Comparison of ENCODE assay signal across 9 cellular contexts in genomic region chr6:17101422-17102257, GRCh38. TPM values are rescaled to one million over a fixed set of nuclear protein-coding genes. Genes with fewer than 3 reads are reported as not detected.
A peak's percentile ranks its signal among the peaks of the same experiment; 100 is the strongest.
DNase-seq lines count a peak whose midpoint lies in the region; ATAC-seq, FAIRE-seq and TF ChIP-seq lines count a peak whose summit lies in the region.
"Had no signal": no experiment of that assay in that cellular context is flagged by ENCODE, and none has a peak within 500 bp of the region (broad histone marks: within the 10 kb centered on the region; RNA-seq: fewer than 3 reads in every experiment).

Gene STMND1, plus strand, starts transcription at chr6:17102050. Its CDS starts 208 bp downstream, at chr6:17102258.

- H3K27ac ChIP-seq in PC-9 (no peak within 1 kb of the TSS), endothelial cell of umbilical vein (ENCODE audit: insufficient read depth, low read depth, low read length) (no peak within 1 kb of the TSS), muscle layer of duodenum (ENCODE audit: low read length) (no peak within 1 kb of the TSS)

- dilution Hi-C loops in endothelial cell of umbilical vein (cut with MboI; ENCODE audit: extremely low pct_ligation_motif_present, low sequenced_read_pairs): no loop called here

- BruUV-seq in PC-9 (replicated peaks; lab: Mats Ljungman, UMichigan) (no TSS peak), endothelial cell of umbilical vein (replicated peaks; lab: Mats Ljungman, UMichigan) (no TSS peak)

- TF ChIP-seq CTCF in PC-9 (conservative IDR thresholded peaks at IDR 0.05): no peak
- no peak for TF ChIP-seq CTCF in endothelial cell of umbilical vein (IDR thresholded peaks at IDR 0.05; ENCODE audit: extremely low read depth in 1 of 2, insufficient read depth in 1 of 2, low read depth in 1 of 2, low read length in 2 of 2)

- H3K9ac ChIP-seq in endothelial cell of umbilical vein (replicated peaks; ENCODE audit: extremely low read depth, insufficient read depth, low read length): no peak within 1 kb of the TSS

- FAIRE-seq in GM12892 (lab: Jason Lieb, UNC): no peak
- FAIRE-seq in endothelial cell of umbilical vein (lab: Jason Lieb, UNC): peak; percentile 40

- no peaks in the 10 kb centered on the region for H3F3A ChIP-seq in PC-9 (ENCODE audit: insufficient read depth, low read depth)

- H4K20me1 ChIP-seq in PC-9 (ENCODE audit: insufficient read depth): no peaks in the 10 kb centered on the region
- H4K20me1 ChIP-seq in endothelial cell of umbilical vein (replicated peaks; ENCODE audit: control insufficient read depth, extremely low read depth, insufficient read depth, low read length): no peaks in the 10 kb centered on the region

- no peaks in the 10 kb centered on the region for H3K9me1 ChIP-seq in endothelial cell of umbilical vein (replicated peaks; ENCODE audit: control insufficient read depth, extremely low read depth, insufficient read depth, low read length)

- DNase-seq in A172 (ENCODE audit: low spot score) (peak; percentile 17), GM12892 (ENCODE audit: insufficient read length) (peak; percentile 9), PC-9 (peak in 1 of 2 experiments; percentile 47), endothelial cell of umbilical vein (ENCODE audit: low read depth, low spot score) (peak; percentile 17), cerebellar cortex (ENCODE audit: low spot score) (no peak)

- H3K36me3 ChIP-seq in PC-9 (ENCODE audit: low read depth): no peaks in the 10 kb centered on the region
- H3K36me3 ChIP-seq in endothelial cell of umbilical vein (ENCODE audit: control insufficient read depth in 2 of 2, extremely low read depth in 1 of 2, insufficient read depth in 2 of 2, low read length in 2 of 2): no peaks in the 10 kb centered on the region
- no peaks in the 10 kb centered on the region for H3K36me3 ChIP-seq in muscle layer of duodenum (ENCODE audit: control insufficient read depth in 1 of 2, insufficient read depth in 2 of 2, low read length in 2 of 2)

- H3K9me3 ChIP-seq in PC-9 (ENCODE audit: insufficient read depth, low read depth): no peaks in the 10 kb centered on the region
- no peaks in the 10 kb centered on the region for H3K9me3 ChIP-seq in endothelial cell of umbilical vein (replicated peaks; ENCODE audit: control insufficient read depth, insufficient read depth, low read length)
- no peaks in the 10 kb centered on the region for H3K9me3 ChIP-seq in muscle layer of duodenum (ENCODE audit: control insufficient read depth in 1 of 2, low read length in 2 of 2)

- H3K4me2 ChIP-seq in PC-9 (peak within 1 kb of the TSS; percentile 50), endothelial cell of umbilical vein (ENCODE audit: insufficient read depth, low read length) (peak within 1 kb of the TSS; percentile 40)

- H3K27me3 ChIP-seq in PC-9 (ENCODE audit: insufficient read depth, low read depth) (no peaks in the 10 kb centered on the region), endothelial cell of umbilical vein (ENCODE audit: control insufficient read depth in 2 of 2, insufficient read depth in 2 of 2, low read length in 2 of 2) (peaks cover 23 to 40% of the 10 kb centered on the region in 2 experiments), muscle layer of duodenum (ENCODE audit: low read depth, low read length) (peaks cover 10% of the 10 kb centered on the region)

- POLR2A ChIA-PET in PC-9 (lab: Charles Lee; ENCODE audit: unreplicated experiment): no interaction called here
- POLR2A ChIA-PET in endothelial cell of umbilical vein (lab: Charles Lee): no interaction called here

- H3K4me1 ChIP-seq in PC-9 (replicated peaks; ENCODE audit: insufficient read depth) (0 out of 2 replicates have a peak, but pooled peaks cover 4% of the 10 kb centered on the region), endothelial cell of umbilical vein (ENCODE audit: control insufficient read depth, extremely low read depth, insufficient read depth, low read length) (peaks cover 5% of the 10 kb centered on the region), muscle layer of duodenum (ENCODE audit: control insufficient read depth in 1 of 2, insufficient read depth in 2 of 2, low read length in 2 of 2) (peaks cover 0 to 13% of the 10 kb centered on the region in 2 donors)

- intact Hi-C loops in PC-9 (cut with micrococcal nuclease; ENCODE audit: unreplicated experiment) (no loop called here), endothelial cell of umbilical vein (cut with micrococcal nuclease) (no loop called here)

- H3K79me2 ChIP-seq in PC-9 (ENCODE audit: low read depth) (no peaks in the 10 kb centered on the region), endothelial cell of umbilical vein (ENCODE audit: control insufficient read depth, insufficient read depth, low read length) (no peaks in the 10 kb centered on the region)

- no peak for ATAC-seq in GM19463 (IDR thresholded peaks at IDR 0.05; ENCODE audit: unreplicated experiment)
- no peak for ATAC-seq in GM18505 (IDR thresholded peaks at IDR 0.05; ENCODE audit: unreplicated experiment)

- no peak for TF ChIP-seq POLR2A in GM12892 (IDR thresholded peaks at IDR 0.05; ENCODE audit: low read depth, low read length)
- TF ChIP-seq POLR2A in endothelial cell of umbilical vein (IDR thresholded peaks at IDR 0.05; ENCODE audit: low read depth, low read length): no peak
- no peak for TF ChIP-seq POLR2A in GM18505 (IDR thresholded peaks at IDR 0.05; ENCODE audit: borderline replicate concordance, extremely low read depth, insufficient read depth, insufficient read length)

- no peaks in the 10 kb centered on the region for H3K9me2 ChIP-seq in PC-9 (ENCODE audit: insufficient read depth)

- H2AFZ ChIP-seq in PC-9 (no peak within 1 kb of the TSS), endothelial cell of umbilical vein (ENCODE audit: low read depth, low read length) (peak within 1 kb of the TSS; percentile 64)

- CTCF ChIA-PET in PC-9 (lab: Charles Lee) (no interaction called here), endothelial cell of umbilical vein (lab: Charles Lee) (interaction anchor here (1.6 kb wide), 1 partner anchor 15 kb away, joined by 5 read pairs; no protein-coding TSS in a partner anchor)

- peak within 1 kb of the TSS; percentile 18; the same call in 1 of the 2 replicates for H3K4me3 ChIP-seq in PC-9
- peak within 1 kb of the TSS in 1 of 3 experiments; percentile 45 for H3K4me3 ChIP-seq in endothelial cell of umbilical vein (replicated peaks in 1 of 3; ENCODE audit: insufficient read depth in 1 of 3, low read depth in 1 of 3, low read length in 3 of 3)
- peak within 1 kb of the TSS; percentile 55 to 64 for H3K4me3 ChIP-seq in muscle layer of duodenum (ENCODE audit: low read depth in 1 of 2, low read length in 2 of 2)

TF ChIP-seq in endothelial cell of umbilical vein, 7 proteins besides CTCF, POLR2A, EP300 and RAD21:
- TF ChIP-seq EZH2 (IDR thresholded peaks at IDR 0.05; ENCODE audit: borderline replicate concordance, low read depth, low read length, severe bottlenecking) (no peak), JUN (IDR thresholded peaks at IDR 0.05; ENCODE audit: borderline replicate concordance, insufficient read depth, insufficient read length, low read depth) (no peak), GATA2 (IDR thresholded peaks at IDR 0.05; ENCODE audit: insufficient read depth, insufficient read length, low read depth, low read length) (no peak), FOS (IDR thresholded peaks at IDR 0.05; ENCODE audit: borderline replicate concordance, insufficient read depth, low read length) (no peak)
- TF ChIP-seq, protein P1, sequence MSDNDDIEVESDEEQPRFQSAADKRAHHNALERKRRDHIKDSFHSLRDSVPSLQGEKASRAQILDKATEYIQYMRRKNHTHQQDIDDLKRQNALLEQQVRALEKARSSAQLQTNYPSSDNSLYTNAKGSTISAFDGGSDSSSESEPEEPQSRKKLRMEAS (IDR thresholded peaks at IDR 0.05; ENCODE audit: insufficient read depth, insufficient read length): no peak

RNA-seq across cellular contexts. Expression of gene STMND1, which starts in this region (rescaled TPM):
- total RNA-seq in A172 (2014; rRNA removed; shearing (Covaris generic)): 0.22 TPM in 1 of 2 replicates, not detected in the other
- polyA plus RNA-seq in GM12892 (2012; ENCODE audit: missing spikeins): not detected
- total RNA-seq in PC-9 (2021): 0.26 TPM in 1 of 2 replicates, not detected in the other
- total RNA-seq in endothelial cell of umbilical vein: not detected in 2 replicates
- polyA plus RNA-seq in endothelial cell of umbilical vein: not detected in 2 replicates
- not detected in 2 replicates for polyA plus RNA-seq in endothelial cell of umbilical vein (2011; cell fraction: cytosol; rRNA removed)
- polyA plus RNA-seq in endothelial cell of umbilical vein (2011; cell fraction: nucleus; rRNA removed): not detected in 2 replicates
- not detected in 2 replicates for polyA plus RNA-seq in endothelial cell of umbilical vein (2012)
- polyA minus RNA-seq in endothelial cell of umbilical vein: not detected in 2 replicates
- polyA minus RNA-seq in endothelial cell of umbilical vein (2011; cell fraction: cytosol; rRNA and poly(A)+ RNA removed): not detected
- not detected in 2 replicates for polyA minus RNA-seq in endothelial cell of umbilical vein (2011; cell fraction: nucleus; rRNA and poly(A)+ RNA removed)
- total RNA-seq: dermis microvascular lymphatic vessel endothelial cell had no signal

Comparison
In these comparisons a context has a peak if more than half of its experiments do, and no peak if none do; other contexts are left out.
1. Peak in DNase-seq in A172; RNA of the gene not detected or under 1 TPM.
2. Peak in DNase-seq and H3K4me2 ChIP-seq in endothelial cell of umbilical vein; RNA of the gene not detected or under 1 TPM.